Comparison of ENCODE assay signal across 2 cellular contexts in the genomic region with DNA sequence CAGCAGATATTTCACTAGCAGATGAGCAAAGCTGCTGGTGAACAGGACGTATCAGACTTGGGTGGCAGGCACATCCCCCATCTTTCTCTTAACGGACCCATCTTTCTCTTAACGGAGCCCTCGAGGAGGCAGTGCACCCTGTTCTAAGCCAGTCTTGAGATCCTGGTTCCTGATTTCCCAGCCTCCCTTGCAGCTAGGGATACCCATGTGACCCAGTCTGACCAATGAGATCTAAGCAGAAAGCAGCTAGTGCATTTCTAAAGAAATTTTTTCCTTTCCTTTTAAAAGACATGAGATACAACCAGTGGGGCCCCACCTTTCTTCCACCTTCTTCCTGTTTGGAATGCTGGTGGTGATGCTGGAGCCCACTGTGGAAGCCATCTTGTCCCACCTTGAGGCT.
A peak's percentile ranks its signal among the peaks of the same experiment; 100 is the strongest.
TF ChIP-seq lines count a peak whose summit lies in the region.

No MANE protein-coding gene starts in this region.

TF ChIP-seq in IMR-90, 13 proteins besides CTCF, POLR2A, EP300 and RAD21:
- TF ChIP-seq MAZ (IDR thresholded peaks at IDR 0.05; ENCODE audit: borderline replicate concordance, low read depth, low read length) (no peak), MAFK (IDR thresholded peaks at IDR 0.05; ENCODE audit: low read depth, low read length) (no peak), USF2 (IDR thresholded peaks at IDR 0.05; ENCODE audit: low read depth, low read length) (peak; percentile 50; the same call in 1 of the 2 replicates)

TF ChIP-seq in GM12878, 131 proteins besides CTCF, POLR2A, EP300 and RAD21:
- TF ChIP-seq RUNX3 (IDR thresholded peaks at IDR 0.05; ENCODE audit: low read length) (no peak), USF1 (IDR thresholded peaks at IDR 0.05; ENCODE audit: borderline replicate concordance, extremely low read length, insufficient read depth, low read depth, low read length) (peak; percentile 21), YY1 (IDR thresholded peaks at IDR 0.05; ENCODE audit: low read depth, low read length) (no peak), ZNF207 (IDR thresholded peaks at IDR 0.05; ENCODE audit: borderline replicate concordance) (no peak)
TF ChIP-seq in GM12878: peak in this region for 1.
